ENCODE assay signal across 25 cellular contexts in the genomic region with DNA sequence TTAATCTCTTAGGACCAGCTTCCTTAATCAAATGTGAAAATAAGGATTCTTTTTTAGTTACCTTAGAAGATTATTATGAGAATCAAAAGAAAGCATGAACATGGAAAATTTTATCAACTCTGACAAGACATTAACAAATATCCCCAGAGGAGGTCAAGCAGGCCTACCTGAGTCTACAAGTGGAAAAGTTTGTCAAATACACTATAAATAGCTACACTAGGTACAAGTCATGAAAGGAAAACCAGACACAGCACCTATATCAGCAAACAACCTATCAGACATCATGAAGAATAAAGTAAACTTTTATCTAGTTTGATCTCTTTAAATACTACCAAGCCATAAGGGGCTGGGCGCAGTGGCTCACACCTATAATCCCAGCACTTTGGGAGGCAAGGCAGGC.
"Had no signal": no experiment of that assay in that cellular context is flagged by ENCODE, and none has a peak within 500 bp of the region (broad histone marks: within the 10 kb centered on the region; RNA-seq: fewer than 3 reads in every experiment).

No MANE protein-coding gene starts in this region.

- H3K36me3 Mint-ChIP-seq: memory B cell; naive thymus-derived CD8-positive, alpha-beta T cell; stimulated activated naive B cell treated with anti-CD40 and anti-IgM and Interleukin-4, amounts not matched to agents 10 μg/mL and 1 μg/mL and 100 μg/mL, for 72 hours had no signal

- H3K4me2 ChIP-seq: smooth muscle cell had no signal

- H3K4me3 Mint-ChIP-seq: memory B cell; naive thymus-derived CD8-positive, alpha-beta T cell; nephron; neural crest cell; stimulated activated naive B cell treated with anti-CD40 and anti-IgM and Interleukin-4, amounts not matched to agents 10 μg/mL and 1 μg/mL and 100 μg/mL, for 72 hours had no signal

- H3K36me3 ChIP-seq: neutrophil, right lobe of liver, suprapubic skin, thoracic aorta, tibial artery, upper lobe of right lung had no signal

- H3K27me3 Mint-ChIP-seq: memory B cell; naive thymus-derived CD8-positive, alpha-beta T cell; stimulated activated naive B cell treated with anti-CD40 and anti-IgM and Interleukin-4, amounts not matched to agents 10 μg/mL and 1 μg/mL and 100 μg/mL, for 72 hours had no signal

- ATAC-seq: left cardiac atrium; left lobe of liver; naive thymus-derived CD8-positive, alpha-beta T cell; psoas muscle; right lobe of liver; stimulated activated naive B cell treated with anti-CD40 and anti-IgM and Interleukin-4, amounts not matched to agents 10 μg/mL and 1 μg/mL and 100 μg/mL, for 72 hours; stimulated activated naive CD8-positive, alpha-beta T cell treated with anti-CD3 and anti-CD28 coated beads, Interleukin-15, Interleukin-2, amounts not matched to agents 100 U/mL and 50 U/mL, for 24 hours; upper lobe of right lung had no signal

- H3K27ac ChIP-seq: neutrophil, psoas muscle, right lobe of liver, suprapubic skin, thoracic aorta, tibial artery, upper lobe of right lung had no signal

- DNase-seq: head of caudate nucleus; hippocampal formation; kidney glomerular epithelial cell; left cardiac atrium; naive thymus-derived CD8-positive, alpha-beta T cell; occipital lobe; posterior cingulate gyrus; psoas muscle; right lobe of liver; stimulated activated CD4-positive, alpha-beta T cell treated with anti-CD3 and anti-CD28 coated beads, Interleukin-1b, Interleukin-23, amount 100 ng/mL, for 48 hours; stimulated activated CD4-positive, alpha-beta T cell treated with anti-CD3 and anti-CD28 coated beads, Interleukin-2, amount 100 ng/mL, for 48 hours; stimulated activated naive B cell treated with anti-CD40 and anti-IgM and Interleukin-4, amounts not matched to agents 10 μg/mL and 1 μg/mL and 100 μg/mL, for 72 hours; stimulated activated naive CD8-positive, alpha-beta T cell treated with anti-CD3 and anti-CD28 coated beads, Interleukin-15, Interleukin-2, amounts not matched to agents 100 U/mL and 50 U/mL, for 24 hours; tibial artery; trophoblast cell; upper lobe of right lung had no signal

- H3K4me1 ChIP-seq: right lobe of liver, suprapubic skin, upper lobe of right lung had no signal

- H3K4me3 ChIP-seq: lung, psoas muscle, right lobe of liver, smooth muscle cell, suprapubic skin, thoracic aorta, tibial artery, upper lobe of right lung had no signal

- H3K9me3 ChIP-seq: neutrophil, psoas muscle, right lobe of liver, suprapubic skin, upper lobe of right lung had no signal

- H3K27me3 ChIP-seq: neutrophil, right lobe of liver, suprapubic skin, tibial artery, upper lobe of right lung had no signal

- H3K27ac Mint-ChIP-seq: memory B cell; naive thymus-derived CD8-positive, alpha-beta T cell; nephron; stimulated activated naive B cell treated with anti-CD40 and anti-IgM and Interleukin-4, amounts not matched to agents 10 μg/mL and 1 μg/mL and 100 μg/mL, for 72 hours had no signal

- H3K4me1 Mint-ChIP-seq: memory B cell; naive thymus-derived CD8-positive, alpha-beta T cell; stimulated activated naive B cell treated with anti-CD40 and anti-IgM and Interleukin-4, amounts not matched to agents 10 μg/mL and 1 μg/mL and 100 μg/mL, for 72 hours had no signal
